In genomic region chr3:31911124-31911523, GRCh38 we compare ENCODE assay signal across 23 cellular contexts.
"Had no signal": no experiment of that assay in that cellular context is flagged by ENCODE, and none has a peak within 500 bp of the region (broad histone marks: within the 10 kb centered on the region; RNA-seq: fewer than 3 reads in every experiment).

No MANE protein-coding gene starts in this region.

- H3K4me3 ChIP-seq: heart right ventricle, lower lobe of right lung, pancreas, psoas muscle, right atrium auricular region, spleen, suprapubic skin, tibial artery had no signal

- DNase-seq: activated CD4-positive, alpha-beta T cell treated with anti-CD3 and anti-CD28 coated beads for 4 hours; activated CD4-positive, alpha-beta T cell treated with anti-CD3 and anti-CD28 coated beads, Interleukin-2, amount 50 U/mL, for 4 hours; activated CD8-positive, alpha-beta memory T cell treated with anti-CD3 and anti-CD28 coated beads for 24 hours; activated effector memory CD4-positive, alpha-beta T cell treated with Interleukin-2 at 50 U/mL for 16 hours; activated naive CD4-positive, alpha-beta T cell treated with Interleukin-2 at 50 U/mL for 16 hours; anterior cingulate cortex; dermis blood vessel endothelial cell; effector CD4-positive, alpha-beta T cell; heart right ventricle; kidney glomerular epithelial cell; lower lobe of right lung; naive thymus-derived CD4-positive, alpha-beta T cell; nucleus accumbens; pancreas; psoas muscle; spleen; stimulated activated naive CD4-positive, alpha-beta T cell; tibial artery had no signal

- H3K27ac ChIP-seq: heart right ventricle, lower lobe of right lung, pancreas, psoas muscle, right atrium auricular region, spleen, suprapubic skin, tibial artery had no signal

- H3K36me3 ChIP-seq: heart right ventricle, lower lobe of right lung, pancreas, right atrium auricular region, spleen, suprapubic skin, tibial artery had no signal

- H3K4me1 ChIP-seq: psoas muscle had no signal

- ATAC-seq: heart right ventricle; left lobe of liver; lower lobe of right lung; naive thymus-derived CD4-positive, alpha-beta T cell; pancreas; psoas muscle had no signal

- H3K9me3 ChIP-seq: heart right ventricle, lower lobe of right lung, pancreas, psoas muscle, right atrium auricular region, spleen, suprapubic skin, tibial artery had no signal

- H3K27me3 ChIP-seq: heart right ventricle, pancreas, right atrium auricular region, spleen, suprapubic skin, tibial artery had no signal

- FAIRE-seq: colon, endometrium, pancreas had no signal
